Comparison of ENCODE assay signal across 6 cellular contexts in the genomic region with DNA sequence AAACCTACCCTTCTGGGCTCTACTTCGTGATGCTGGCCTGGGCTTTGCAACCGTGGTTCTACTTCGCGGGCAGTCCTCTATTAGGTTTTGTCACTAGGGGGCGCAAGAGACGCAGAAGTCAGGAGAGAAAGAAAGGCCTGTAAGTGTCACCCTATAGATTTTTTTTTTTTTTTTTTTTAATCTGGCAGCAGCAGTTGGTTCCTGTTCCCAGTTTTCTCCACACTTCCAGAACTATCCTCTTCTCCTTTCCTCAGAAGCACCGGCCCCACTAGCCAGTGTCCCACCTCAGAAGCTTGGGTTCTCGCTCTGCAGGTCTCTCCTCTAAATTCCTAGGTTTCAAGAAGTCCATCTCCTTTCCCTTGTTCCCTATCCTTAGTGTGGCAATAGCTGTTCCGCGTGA. TPM values are rescaled to one million over a fixed set of nuclear protein-coding genes. Genes with fewer than 3 reads are reported as not detected.
DNase-seq lines count a peak whose midpoint lies in the region; TF ChIP-seq lines count a peak whose summit lies in the region.

No MANE protein-coding gene starts in this region.

- WGBS in thyroid gland, 2 donors, result 31 to 32% methylated on average over 10 of the region's 10 CpGs

- intact Hi-C loops in thyroid gland (cut with DNase I), result no loop called here

- no peaks in the 10 kb centered on the region for H3K36me3 ChIP-seq in thyroid gland

- H3K4me3 ChIP-seq in thyroid gland (replicated peaks in 1 of 3), result no peak overlapping the region

- no peaks in the 10 kb centered on the region for H3K4me1 ChIP-seq in thyroid gland

- TF ChIP-seq CTCF in thyroid gland (IDR thresholded peaks at IDR 0.05), result peak in 4 of 6 experiments; percentile 21 to 50 (median 30)

- no peaks in the 10 kb centered on the region for H3K9me3 ChIP-seq in thyroid gland

- no peaks in the 10 kb centered on the region for H3K27me3 ChIP-seq in thyroid gland

- no peak overlapping the region for H3K27ac ChIP-seq in thyroid gland

- TF ChIP-seq POLR2A in thyroid gland (IDR thresholded peaks at IDR 0.05), result no peak

- peak; percentile 63 for DNase-seq in Daoy (ENCODE audit: low read depth)
- DNase-seq in MV-4-11 (lab: John Stamatoyannopoulos, UW), result peak; percentile 52
- peak; percentile 4 to 9 for DNase-seq in activated CD4-positive, alpha-beta T cell treated with anti-CD3 and anti-CD28 coated beads, Interleukin-2, amount 50 U/mL, for 4 hours
- peak; percentile 20 for DNase-seq in iPS DF 19.7 (ENCODE audit: low read depth, low spot score)
- DNase-seq in thyroid gland, result peak; percentile 16 to 26
- DNase-seq in T1000 (lab: John Stamatoyannopoulos, UW), result no peak

RNA-seq across cellular contexts. Expression of a gene that starts 9.1 kb away (rescaled TPM):
- not detected in 2 replicates for total RNA-seq in Daoy (2014; rRNA removed; shearing (Covaris generic))
- not detected for total RNA-seq in thyroid gland

RNA-seq across cellular contexts. Expression of a gene that starts 21.0 kb away (rescaled TPM):
- total RNA-seq in Daoy (2014; rRNA removed; shearing (Covaris generic)), result not detected in 2 replicates
- 10 to 100 TPM in 1 of 4 donors, not detected in 3; 17.6 TPM for total RNA-seq in thyroid gland

RNA-seq across cellular contexts. Expression of a gene that starts 31.2 kb away (rescaled TPM):
- not detected in 2 replicates for total RNA-seq in Daoy (2014; rRNA removed; shearing (Covaris generic))
- total RNA-seq in thyroid gland, result not detected

RNA-seq across cellular contexts. Expression of a gene that starts 31.8 kb away (rescaled TPM):
- total RNA-seq in Daoy (2014; rRNA removed; shearing (Covaris generic)), result not detected in 2 replicates
- total RNA-seq in thyroid gland, result not detected

RNA-seq across cellular contexts. Expression of a gene that starts 40.5 kb away (rescaled TPM):
- not detected in 2 replicates for total RNA-seq in Daoy (2014; rRNA removed; shearing (Covaris generic))
- total RNA-seq in thyroid gland, result not detected
